Comparison of ENCODE assay signal across 12 cellular contexts in genomic region chr3:73765878-73766564, GRCh38.
A peak's percentile ranks its signal among the peaks of the same experiment; 100 is the strongest.
DNase-seq lines count a peak whose midpoint lies in the region; ATAC-seq and TF ChIP-seq lines count a peak whose summit lies in the region.
"Had no signal": no experiment of that assay in that cellular context is flagged by ENCODE, and none has a peak within 500 bp of the region (broad histone marks: within the 10 kb centered on the region; RNA-seq: fewer than 3 reads in every experiment).

No MANE protein-coding gene starts in this region.

- H3K36me3 Mint-ChIP-seq in MCF 10A (ENCODE audit: insufficient read depth, unreplicated experiment) = no peaks in the 10 kb centered on the region
- H3K36me3 Mint-ChIP-seq in nephron (ENCODE audit: low read depth) = no peaks in the 10 kb centered on the region

- no peaks in the 10 kb centered on the region for H3K9me3 Mint-ChIP-seq in MCF 10A (ENCODE audit: unreplicated experiment)
- no peaks in the 10 kb centered on the region for H3K9me3 Mint-ChIP-seq in nephron

- H3K27ac ChIP-seq in breast epithelium = peak overlapping the region; percentile 79 to 87
- peak overlapping the region in 1 of 2 donors; percentile 20 for H3K27ac ChIP-seq in aorta (ENCODE audit: low read depth in 1 of 2, low read length in 2 of 2)

- ATAC-seq in esophagus mucosa = peak; percentile 94
- peak; percentile 59 for ATAC-seq in aorta (ENCODE audit: low FRiP score)
- no peak for ATAC-seq in GM18907 (IDR thresholded peaks at IDR 0.05; ENCODE audit: unreplicated experiment)

- TF ChIP-seq POLR2A in breast epithelium (IDR thresholded peaks at IDR 0.05) = no peak

- DNase-seq in breast epithelium (ENCODE audit: low spot score in 2 of 2) (no peak), MCF 10A (ENCODE audit: unreplicated experiment) (no peak), aorta (no peak), NCI-H2081 treated with DMSO at 0.1 percent for 48 hours (lab: John Stamatoyannopoulos, UW) (no peak), activated gamma-delta T cell treated with Interleukin-2 at 50 U/mL for 16 hours (no peak)
- DNase-seq: ACHN; activated CD8-positive, alpha-beta memory T cell treated with anti-CD3 and anti-CD28 coated beads, Interleukin-2, amount 50 U/mL, for 48 hours; GOT3 had no signal

- WGBS in aorta, 2 donors = 59 to 63% methylated on average over 6 of the region's 6 CpGs

- H3K27me3 Mint-ChIP-seq in MCF 10A (ENCODE audit: insufficient read depth, unreplicated experiment) (no peaks in the 10 kb centered on the region), nephron (ENCODE audit: low read depth) (no peaks in the 10 kb centered on the region)

- H3K4me1 ChIP-seq in breast epithelium (no peaks in the 10 kb centered on the region), aorta (ENCODE audit: control insufficient read depth in 1 of 2, insufficient read depth in 2 of 2, low read length in 2 of 2) (peaks cover 2 to 5% of the 10 kb centered on the region in 2 donors)

- H3K4me1 Mint-ChIP-seq in MCF 10A (ENCODE audit: insufficient read depth, unreplicated experiment) (peaks cover 5% of the 10 kb centered on the region), nephron (peaks cover 32% of the 10 kb centered on the region)

- H3K27me3 ChIP-seq in breast epithelium = no peaks in the 10 kb centered on the region
- no peaks in the 10 kb centered on the region for H3K27me3 ChIP-seq in aorta (ENCODE audit: control insufficient read depth in 1 of 2, insufficient read depth in 2 of 2, low read length in 1 of 2)
- H3K27me3 ChIP-seq: ovary had no signal

- H3K36me3 ChIP-seq in breast epithelium = no peaks in the 10 kb centered on the region
- H3K36me3 ChIP-seq in aorta (ENCODE audit: control insufficient read depth in 1 of 2, insufficient read depth in 2 of 2, low read length in 1 of 2) = no peaks in the 10 kb centered on the region
- H3K36me3 ChIP-seq: ovary had no signal

- H3K27ac Mint-ChIP-seq in MCF 10A (ENCODE audit: low read depth, unreplicated experiment) (no peak overlapping the region), nephron (peak overlapping the region in 2 of 3 experiments; percentile 68 to 73)

- CTCF ChIA-PET in MCF 10A (lab: Yijun Ruan, JAX) = interaction anchor here (0.7 to 1.8 kb wide), 5 partner anchors 17 to 677 kb away, joined by 3 to 6 read pairs (median 3); no protein-coding TSS in a partner anchor

- peaks cover 0 to 6% of the 10 kb centered on the region in 2 donors for H3K9me3 ChIP-seq in breast epithelium
- no peaks in the 10 kb centered on the region for H3K9me3 ChIP-seq in aorta (ENCODE audit: control insufficient read depth, low read length)
- H3K9me3 ChIP-seq: ovary had no signal

- H3K4me3 Mint-ChIP-seq in MCF 10A (ENCODE audit: unreplicated experiment) = no peak overlapping the region
- no peak overlapping the region for H3K4me3 Mint-ChIP-seq in nephron

- intact Hi-C loops in breast epithelium (cut with DNase I; ENCODE audit: low total_unique reads) (no loop called here), MCF 10A (cut with micrococcal nuclease) (no loop called here), aorta (cut with DNase I) (loop anchor here in 1 of 2 donors (5.0 kb wide), 1 partner anchor 144 kb away; the partner anchor contains the start of gene PDZRN3)

- TF ChIP-seq CTCF in breast epithelium (IDR thresholded peaks at IDR 0.05) (no peak), MCF 10A (IDR thresholded peaks at IDR 0.05; ENCODE audit: unreplicated experiment) (no peak), nephron (IDR thresholded peaks at IDR 0.05; ENCODE audit: unreplicated experiment in 3 of 3) (no peak)

- H3K4me3 ChIP-seq in breast epithelium = peak overlapping the region in 2 of 3 donors; percentile 34
- H3K4me3 ChIP-seq in aorta (ENCODE audit: low read length in 2 of 2) = no peak overlapping the region

- no TSS peak for BruUV-seq in MCF 10A (replicated peaks; lab: Mats Ljungman, UMichigan)

- POLR2A ChIA-PET in MCF 10A (lab: Yijun Ruan, JAX) = no interaction called here

Comparison
In these comparisons a context has a peak if more than half of its experiments do, and no peak if none do; other contexts are left out.
1. H3K4me3 ChIP-seq: peak in breast epithelium (2 of 3); none in aorta (0 of 2).